In the genomic region with DNA sequence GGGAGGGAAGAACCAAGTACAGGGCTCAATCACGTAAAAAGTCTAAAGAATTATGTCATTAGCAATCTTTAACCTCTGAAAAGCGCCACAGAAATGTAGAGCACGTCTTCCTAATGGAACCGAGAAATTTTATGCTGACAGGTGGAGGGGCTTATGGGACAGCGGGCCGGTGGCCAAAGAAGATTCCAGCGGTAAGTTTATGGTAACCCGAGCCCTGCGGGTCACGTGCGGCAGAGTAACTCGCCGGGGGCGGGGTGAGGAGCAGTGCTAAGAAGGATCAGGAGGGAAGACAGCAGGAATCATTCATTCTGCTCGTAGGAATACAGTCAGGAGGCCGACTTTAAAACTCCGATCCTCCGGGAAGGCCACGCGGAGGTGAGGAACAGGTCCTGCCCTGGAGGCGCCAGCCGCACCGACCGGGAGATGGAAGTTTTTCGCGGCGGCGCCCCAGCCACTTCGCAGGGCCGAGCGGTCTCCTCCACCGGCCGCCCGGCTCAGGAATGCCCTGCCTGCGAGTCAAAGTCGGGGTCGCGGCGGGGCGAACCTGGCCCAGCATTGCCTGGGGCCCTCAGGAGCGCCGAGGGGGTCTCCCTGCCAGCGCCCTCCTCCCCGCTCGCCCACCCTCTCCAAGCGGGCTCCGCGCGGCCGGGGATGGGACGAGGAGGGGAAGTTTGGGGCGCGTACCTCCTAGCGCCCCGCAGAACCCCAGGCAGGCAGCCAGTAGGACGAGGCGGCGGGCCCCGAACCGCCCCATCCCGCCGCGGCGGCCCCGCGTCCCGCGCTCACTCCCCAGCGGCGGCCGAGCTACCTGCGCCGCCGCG, we compare ENCODE assay signal across 8 cellular contexts.
A peak's percentile ranks its signal among the peaks of the same experiment; 100 is the strongest.
DNase-seq lines count a peak whose midpoint lies in the region; ATAC-seq lines count a peak whose summit lies in the region.

No MANE protein-coding gene starts in this region.

- no peak overlapping the region for H3K27ac ChIP-seq in trophoblast cell (ENCODE audit: low read depth, low read length)

- H3K9ac ChIP-seq in ES-I3 (ENCODE audit: low read depth, low read length) (peak overlapping the region; percentile 64), trophoblast cell (ENCODE audit: low read length) (no peak overlapping the region)

- peak in 1 of 2 donors; percentile 30 for ATAC-seq in activated T-cell treated with anti-CD3 and anti-CD28 coated beads, Interleukin-2, amount 50 U/mL, for 72 hours (replicated peaks in 1 of 2)
- peak; percentile 82 for ATAC-seq in left ventricle myocardium superior
- no peak for ATAC-seq in GM18511 (IDR thresholded peaks at IDR 0.05; ENCODE audit: unreplicated experiment)

- no CpG with 5 or more reads among the region's 75 CpGs for WGBS in trophoblast cell (ENCODE audit: extremely low coverage, insufficient coverage, insufficient read length)

- peaks cover 14% of the 10 kb centered on the region for H3K27me3 ChIP-seq in trophoblast cell (ENCODE audit: insufficient read depth, low read length)

- H2BK5ac ChIP-seq in trophoblast cell (ENCODE audit: low read depth, low read length, poor library complexity) = no peak overlapping the region

- H2BK12ac ChIP-seq in trophoblast cell (ENCODE audit: low read length) = no peak overlapping the region

- H2AFZ ChIP-seq in trophoblast cell (ENCODE audit: insufficient read depth, low read length, poor library complexity) = peak overlapping the region; percentile 58

- H2AK5ac ChIP-seq in trophoblast cell (ENCODE audit: low read length) = no peak overlapping the region

- H3K14ac ChIP-seq in trophoblast cell (ENCODE audit: low read length) = no peak overlapping the region

- no peak overlapping the region for H4K91ac ChIP-seq in trophoblast cell (ENCODE audit: low read depth, low read length)

- H4K8ac ChIP-seq in trophoblast cell (ENCODE audit: low read depth, low read length) = peak overlapping the region; percentile 7

- peak overlapping the region; percentile 74 to 84 for H3K4me3 Mint-ChIP-seq in activated T-cell treated with anti-CD3 and anti-CD28 coated beads, Interleukin-2, amount 50 U/mL, for 72 hours

- H3K4me1 Mint-ChIP-seq in activated T-cell treated with anti-CD3 and anti-CD28 coated beads, Interleukin-2, amount 50 U/mL, for 72 hours (ENCODE audit: low read depth) = peaks cover 21% of the 10 kb centered on the region

- H3K9me3 Mint-ChIP-seq in activated T-cell treated with anti-CD3 and anti-CD28 coated beads, Interleukin-2, amount 50 U/mL, for 72 hours = no peaks in the 10 kb centered on the region

- no peak overlapping the region for H3K18ac ChIP-seq in trophoblast cell (ENCODE audit: low read length)

- peak overlapping the region; percentile 53 for H3K4me3 ChIP-seq in trophoblast cell (ENCODE audit: low read depth, low read length)

- intact Hi-C loops in left ventricle myocardium superior (cut with micrococcal nuclease) = no loop called here

- no peaks in the 10 kb centered on the region for H3K79me2 ChIP-seq in trophoblast cell (ENCODE audit: control insufficient read depth, insufficient read depth, low read length, poor library complexity)

- peak overlapping the region; percentile 91 for H3K4me2 ChIP-seq in trophoblast cell (ENCODE audit: low read length)

- no peak overlapping the region for H3K23ac ChIP-seq in trophoblast cell (ENCODE audit: low read length)

- no peaks in the 10 kb centered on the region for H3K9me3 ChIP-seq in ES-I3 (ENCODE audit: control insufficient read depth, insufficient read depth, low read length)
- H3K9me3 ChIP-seq in trophoblast cell (ENCODE audit: insufficient read depth, low read depth, low read length) = peaks cover 1% of the 10 kb centered on the region

- H4K12ac ChIP-seq in trophoblast cell (ENCODE audit: low read depth, low read length) = no peak overlapping the region

- no peak overlapping the region for H2BK120ac ChIP-seq in trophoblast cell (ENCODE audit: insufficient read depth, low read length, poor library complexity)

- peak overlapping the region; percentile 4 for H3K27ac Mint-ChIP-seq in activated T-cell treated with anti-CD3 and anti-CD28 coated beads, Interleukin-2, amount 50 U/mL, for 72 hours

- no peaks in the 10 kb centered on the region for H3K36me3 ChIP-seq in ES-I3 (ENCODE audit: insufficient read depth, low read length)
- no peaks in the 10 kb centered on the region for H3K36me3 ChIP-seq in trophoblast cell (ENCODE audit: control insufficient read depth in 1 of 2, insufficient read depth in 2 of 2, low read length in 2 of 2)

- H3K27me3 Mint-ChIP-seq in activated T-cell treated with anti-CD3 and anti-CD28 coated beads, Interleukin-2, amount 50 U/mL, for 72 hours (ENCODE audit: low read depth) = peaks cover 81% of the 10 kb centered on the region

- DNase-seq in activated T-cell treated with anti-CD3 and anti-CD28 coated beads, Interleukin-2, amount 50 U/mL, for 72 hours = no peak
- DNase-seq in left ventricle myocardium superior = peak; percentile 53
- DNase-seq in trophoblast cell = peak; percentile 37 to 53
- no peak for DNase-seq in inferior parietal cortex (ENCODE audit: extremely low spot score)
- DNase-seq in dedifferentiated amniotic fluid mesenchymal stem cell (ENCODE audit: extremely low spot score) = no peak
- DNase-seq in NCI-H526 (lab: John Stamatoyannopoulos, UW) = no peak

- peaks cover 4% of the 10 kb centered on the region in 2 donors for H3K36me3 Mint-ChIP-seq in activated T-cell treated with anti-CD3 and anti-CD28 coated beads, Interleukin-2, amount 50 U/mL, for 72 hours (ENCODE audit: insufficient read depth in 2 of 2)

- H3K4me1 ChIP-seq in ES-I3 (ENCODE audit: insufficient read depth, low read length) = 0 out of 2 replicates have a peak, but pooled peaks cover 4% of the 10 kb centered on the region
- peaks cover 0 to 10% of the 10 kb centered on the region in 2 experiments for H3K4me1 ChIP-seq in trophoblast cell (ENCODE audit: control insufficient read depth in 1 of 2, insufficient read depth in 2 of 2, low read length in 2 of 2)

- H3K4ac ChIP-seq in trophoblast cell (ENCODE audit: low read depth, low read length) = no peak overlapping the region

- H3K79me1 ChIP-seq in trophoblast cell (ENCODE audit: low read length) = peaks cover 2% of the 10 kb centered on the region

Comparison
In these comparisons a context has a peak if more than half of its experiments do, and no peak if none do; other contexts are left out.
1. DNase-seq: peak in left ventricle myocardium superior (single experiment) and trophoblast cell (2 of 2); none in activated T-cell treated with anti-CD3 and anti-CD28 coated beads, Interleukin-2, amount 50 U/mL, for 72 hours (0 of 2), inferior parietal cortex (single experiment), dedifferentiated amniotic fluid mesenchymal stem cell (single experiment) and NCI-H526 (0 of 2).